In the genomic region with DNA sequence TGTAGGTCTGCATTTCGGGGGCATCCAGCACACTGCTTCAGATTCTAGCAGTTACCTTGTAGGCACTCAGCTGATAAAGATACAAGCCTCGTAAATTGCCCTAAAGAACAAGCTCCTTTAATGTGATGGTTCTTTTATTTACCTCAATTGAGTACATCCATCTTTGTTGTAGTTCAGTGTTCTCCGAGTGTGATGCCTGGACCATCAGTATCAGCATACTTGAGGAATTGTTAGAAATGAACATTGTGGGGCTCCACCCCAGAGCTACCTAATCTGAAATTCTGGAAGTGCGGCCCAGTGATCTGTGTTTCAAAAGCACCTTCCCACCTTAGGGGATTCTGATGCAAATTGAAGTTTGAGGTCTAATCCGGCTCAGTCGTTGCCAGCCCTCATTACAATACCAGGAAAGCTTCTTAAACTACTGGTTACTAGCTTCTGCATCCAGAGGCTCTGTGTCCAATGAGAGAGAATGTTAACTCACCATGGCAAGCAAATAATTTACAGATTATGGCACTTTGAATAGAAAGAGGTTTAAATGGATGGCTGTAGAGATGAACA, we compare ENCODE assay signal across 21 cellular contexts. TPM values are rescaled to one million over a fixed set of nuclear protein-coding genes. Genes with fewer than 3 reads are reported as not detected.
DNase-seq lines count a peak whose midpoint lies in the region; ATAC-seq and TF ChIP-seq lines count a peak whose summit lies in the region.
"Had no signal": no experiment of that assay in that cellular context is flagged by ENCODE, and none has a peak within 500 bp of the region (broad histone marks: within the 10 kb centered on the region; RNA-seq: fewer than 3 reads in every experiment).

No MANE protein-coding gene starts in this region.

- H3K4me1 Mint-ChIP-seq in endodermal cell = peaks cover 31% of the 10 kb centered on the region
- H3K4me1 Mint-ChIP-seq in nephron = peaks cover 52% of the 10 kb centered on the region
- H3K4me1 Mint-ChIP-seq: CD14-positive monocyte; memory B cell; stimulated activated naive B cell treated with anti-CD40 and anti-IgM and Interleukin-4, amounts not matched to agents 10 μg/mL and 1 μg/mL and 100 μg/mL, for 72 hours; T-cell had no signal

- no peak for TF ChIP-seq RAD21 in IMR-90 (IDR thresholded peaks at IDR 0.05; ENCODE audit: low read length)

- no peak for TF ChIP-seq POLR2A in IMR-90 (IDR thresholded peaks at IDR 0.05; ENCODE audit: low read depth, low read length)

- no peak overlapping the region for H2BK15ac ChIP-seq in IMR-90 (ENCODE audit: low read depth, low read length)

- peak overlapping the region; percentile 19; the same call in 1 of the 2 replicates for H3K9ac ChIP-seq in IMR-90 (ENCODE audit: low read depth, low read length)
- no peak overlapping the region for H3K9ac ChIP-seq in endodermal cell (ENCODE audit: extremely low read depth, low read length, poor library complexity, severe bottlenecking)
- H3K9ac ChIP-seq in GM23248 = no peak overlapping the region

- peak overlapping the region; percentile 22; the same call in 1 of the 2 replicates for H3K4ac ChIP-seq in IMR-90 (ENCODE audit: low read depth, low read length)

- peaks cover 73% of the 10 kb centered on the region for H4K20me1 ChIP-seq in IMR-90 (ENCODE audit: insufficient read depth, low read length)
- no peaks in the 10 kb centered on the region for H4K20me1 ChIP-seq in GM23248 (ENCODE audit: insufficient read depth)

- peaks cover 40% of the 10 kb centered on the region for H3F3A ChIP-seq in GM23248 (ENCODE audit: insufficient read depth)

- no peaks in the 10 kb centered on the region for H3K9me3 Mint-ChIP-seq in endodermal cell
- no peaks in the 10 kb centered on the region for H3K9me3 Mint-ChIP-seq in nephron
- H3K9me3 Mint-ChIP-seq: activated T-cell treated with anti-CD3 and anti-CD28 coated beads, Interleukin-2, amount 50 U/mL, for 24 hours; memory B cell; naive B cell; stimulated activated naive B cell treated with anti-CD40 and anti-IgM and Interleukin-4, amounts not matched to agents 10 μg/mL and 1 μg/mL and 100 μg/mL, for 72 hours; T-cell had no signal

- H2AK5ac ChIP-seq in IMR-90 (ENCODE audit: low read depth, low read length) = no peak overlapping the region

- no peak overlapping the region for H3K56ac ChIP-seq in IMR-90 (ENCODE audit: extremely low read depth, insufficient read depth, low read length)

- no peak overlapping the region for H3K4me3 ChIP-seq in IMR-90 (ENCODE audit: insufficient read depth, low read depth, low read length)
- no peak overlapping the region for H3K4me3 ChIP-seq in endodermal cell (ENCODE audit: low read length)
- H3K4me3 ChIP-seq in GM23248 = no peak overlapping the region
- H3K4me3 ChIP-seq: SJSA1 had no signal

- in situ Hi-C loops in IMR-90 (cut with MboI; ENCODE audit: low sequenced_read_pairs) = no loop called here
- in situ Hi-C loops in GM23248 (cut with MboI) = no loop called here

- H2BK5ac ChIP-seq in IMR-90 (ENCODE audit: low read depth, low read length, poor library complexity, severe bottlenecking) = peak overlapping the region; percentile 55

- H3K9me3 ChIP-seq in IMR-90 (ENCODE audit: control insufficient read depth, insufficient read depth, low read length) = no peaks in the 10 kb centered on the region
- no peaks in the 10 kb centered on the region for H3K9me3 ChIP-seq in endodermal cell (ENCODE audit: control insufficient read depth, low read length)
- no peaks in the 10 kb centered on the region for H3K9me3 ChIP-seq in GM23248 (ENCODE audit: low read depth)
- H3K9me3 ChIP-seq: SJSA1 had no signal

- H4K8ac ChIP-seq in IMR-90 (ENCODE audit: low read depth in 2 of 2, low read length in 2 of 2) = no peak overlapping the region

- H4K91ac ChIP-seq in IMR-90 (ENCODE audit: insufficient read depth, low read depth, low read length) = no peak overlapping the region

- peaks cover 100% of the 10 kb centered on the region for H3K79me2 ChIP-seq in GM23248 (ENCODE audit: insufficient read depth)

- 0 out of 2 replicates have a peak overlapping the region, but pooled peaks have one; percentile 3 for H2BK20ac ChIP-seq in IMR-90 (ENCODE audit: low read depth, low read length)

- H3K27me3 Mint-ChIP-seq in endodermal cell (ENCODE audit: insufficient read depth) (no peaks in the 10 kb centered on the region), nephron (ENCODE audit: low read depth) (no peaks in the 10 kb centered on the region)
- H3K27me3 Mint-ChIP-seq: activated T-cell treated with anti-CD3 and anti-CD28 coated beads, Interleukin-2, amount 50 U/mL, for 24 hours; memory B cell; naive B cell; stimulated activated naive B cell treated with anti-CD40 and anti-IgM and Interleukin-4, amounts not matched to agents 10 μg/mL and 1 μg/mL and 100 μg/mL, for 72 hours had no signal

- H3K4me2 ChIP-seq in IMR-90 (ENCODE audit: low read depth, low read length) (no peak overlapping the region), GM23248 (ENCODE audit: unreplicated experiment) (no peak overlapping the region)

- no peak overlapping the region for H2AFZ ChIP-seq in IMR-90 (replicated peaks; ENCODE audit: low read length, poor library complexity)
- no peak overlapping the region for H2AFZ ChIP-seq in GM23248

- BruUV-seq in IMR-90 (replicated peaks; lab: Mats Ljungman, UMichigan) = no TSS peak

- POLR2A ChIA-PET in IMR-90 (lab: Charles Lee; ENCODE audit: unreplicated experiment) = no interaction called here

- peak overlapping the region; percentile 80; the same call in 1 of the 2 replicates for H3K27ac ChIP-seq in IMR-90 (ENCODE audit: insufficient read depth, low read length)
- no peak overlapping the region for H3K27ac ChIP-seq in endodermal cell (ENCODE audit: low read depth, low read length)
- H3K27ac ChIP-seq in GM23248 = no peak overlapping the region
- H3K27ac ChIP-seq: SJSA1 had no signal

- no peak for DNase-seq in IMR-90
- peak; percentile 66 for DNase-seq in endodermal cell
- DNase-seq in GM23248 = no peak
- no peak for DNase-seq in NCI-H2227 (lab: John Stamatoyannopoulos, UW; ENCODE audit: unreplicated experiment)
- no peak for DNase-seq in SIG-M5 (lab: John Stamatoyannopoulos, UW)
- no peak for DNase-seq in Kasumi-1 (lab: John Stamatoyannopoulos, UW)
- DNase-seq: activated CD4-positive, CD25-positive, alpha-beta regulatory T cell treated with anti-CD3 and anti-CD28 coated beads, Interleukin-2, amount 50 U/mL, for 72 hours; activated naive CD4-positive, alpha-beta T cell; activated T-cell treated with anti-CD3 and anti-CD28 coated beads, Interleukin-2, amount 50 U/mL, for 24 hours; cortex of kidney; KBM-7; naive B cell; NCI-H1436 treated with DMSO at 0.1 percent for 48 hours; NCI-H524 treated with DMSO at 0.1 percent for 48 hours; stimulated activated CD4-positive, alpha-beta T cell treated with anti-CD3 and anti-CD28 coated beads, Interleukin-2, amount 100 ng/mL, for 48 hours; stimulated activated naive B cell treated with anti-CD40 and anti-IgM and Interleukin-4, amounts not matched to agents 10 μg/mL and 1 μg/mL and 100 μg/mL, for 72 hours; T-cell had no signal

- no peak for ATAC-seq in IMR-90 (ENCODE audit: low read depth)
- ATAC-seq: stimulated activated naive B cell treated with anti-CD40 and anti-IgM and Interleukin-4, amounts not matched to agents 10 μg/mL and 1 μg/mL and 100 μg/mL, for 72 hours; T-cell had no signal

- H3K4me3 Mint-ChIP-seq in endodermal cell (no peak overlapping the region), nephron (no peak overlapping the region)
- H3K4me3 Mint-ChIP-seq: activated T-cell treated with anti-CD3 and anti-CD28 coated beads, Interleukin-2, amount 50 U/mL, for 24 hours; CD14-positive monocyte; memory B cell; naive B cell; stimulated activated naive B cell treated with anti-CD40 and anti-IgM and Interleukin-4, amounts not matched to agents 10 μg/mL and 1 μg/mL and 100 μg/mL, for 72 hours; T-cell had no signal

- H3K27me3 ChIP-seq in IMR-90 (ENCODE audit: control insufficient read depth, insufficient read depth, low read length) (no peaks in the 10 kb centered on the region), endodermal cell (ENCODE audit: control insufficient read depth, insufficient read depth, low read length, poor library complexity, severe bottlenecking) (no peaks in the 10 kb centered on the region), GM23248 (replicated peaks; ENCODE audit: insufficient read depth) (no peaks in the 10 kb centered on the region)
- H3K27me3 ChIP-seq: SJSA1 had no signal

- CTCF ChIA-PET in IMR-90 (lab: Yijun Ruan, JAX) = no interaction called here

- dilution Hi-C loops in IMR-90 (cut with HindIII; ENCODE audit: low sequenced_read_pairs, unreplicated experiment) = no loop called here

- H3K4me1 ChIP-seq in IMR-90 (ENCODE audit: control insufficient read depth, insufficient read depth, low read length) (peaks cover 26% of the 10 kb centered on the region), endodermal cell (ENCODE audit: control insufficient read depth, insufficient read depth, low read length) (peaks cover 7% of the 10 kb centered on the region), GM23248 (ENCODE audit: insufficient read depth) (peaks cover 28% of the 10 kb centered on the region)

- H3K36me3 Mint-ChIP-seq in endodermal cell (ENCODE audit: low read depth) = peaks cover 20% of the 10 kb centered on the region
- peaks cover 21% of the 10 kb centered on the region for H3K36me3 Mint-ChIP-seq in nephron (ENCODE audit: low read depth)
- H3K36me3 Mint-ChIP-seq: CD14-positive monocyte; memory B cell; stimulated activated naive B cell treated with anti-CD40 and anti-IgM and Interleukin-4, amounts not matched to agents 10 μg/mL and 1 μg/mL and 100 μg/mL, for 72 hours; T-cell had no signal

- TF ChIP-seq CTCF in IMR-90 (conservative IDR thresholded peaks at IDR 0.05; ENCODE audit: low read depth, low read length) = no peak
- TF ChIP-seq CTCF in endodermal cell (conservative IDR thresholded peaks at IDR 0.05) = no peak
- no peak for TF ChIP-seq CTCF in nephron (IDR thresholded peaks at IDR 0.05; ENCODE audit: unreplicated experiment in 3 of 3)

- H3K36me3 ChIP-seq in IMR-90 (ENCODE audit: control insufficient read depth, insufficient read depth, low read length) = peaks cover 20% of the 10 kb centered on the region
- H3K36me3 ChIP-seq in endodermal cell (ENCODE audit: control insufficient read depth, insufficient read depth, low read length) = peaks cover 11% of the 10 kb centered on the region
- 0 out of 2 replicates have a peak, but pooled peaks cover 3% of the 10 kb centered on the region for H3K36me3 ChIP-seq in GM23248 (ENCODE audit: low read depth)
- H3K36me3 ChIP-seq: SJSA1 had no signal

- no peak overlapping the region for H3K14ac ChIP-seq in IMR-90 (replicated peaks; ENCODE audit: low read depth, low read length)

- peaks cover 16% of the 10 kb centered on the region for H3K9me1 ChIP-seq in IMR-90 (ENCODE audit: insufficient read depth, low read length)

- no peak overlapping the region for H3K23ac ChIP-seq in IMR-90 (ENCODE audit: low read depth, low read length)

- H3K9me2 ChIP-seq in GM23248 (ENCODE audit: insufficient read depth) = no peaks in the 10 kb centered on the region

- 0 out of 2 replicates have a peak overlapping the region, but pooled peaks have one; percentile 31 for H3K18ac ChIP-seq in IMR-90 (ENCODE audit: low read depth, low read length)

- peaks cover 19 to 65% of the 10 kb centered on the region in 2 experiments for H3K79me1 ChIP-seq in IMR-90 (ENCODE audit: low read depth in 1 of 2, low read length in 2 of 2)

- no peak overlapping the region for H2BK120ac ChIP-seq in IMR-90 (ENCODE audit: low read depth, low read length)

- H4K5ac ChIP-seq in IMR-90 (ENCODE audit: low read depth, low read length) = peak overlapping the region; percentile 63; the same call in 1 of the 2 replicates

- intact Hi-C loops in IMR-90 (cut with micrococcal nuclease) = no loop called here

- no peak overlapping the region for H2AK9ac ChIP-seq in IMR-90 (replicated peaks; ENCODE audit: low read depth, low read length, poor library complexity)

- peak overlapping the region; percentile 81 for H3K27ac Mint-ChIP-seq in endodermal cell
- peak overlapping the region; percentile 60 to 82 (median 77) for H3K27ac Mint-ChIP-seq in nephron
- H3K27ac Mint-ChIP-seq: activated T-cell treated with anti-CD3 and anti-CD28 coated beads, Interleukin-2, amount 50 U/mL, for 24 hours; CD14-positive monocyte; memory B cell; stimulated activated naive B cell treated with anti-CD40 and anti-IgM and Interleukin-4, amounts not matched to agents 10 μg/mL and 1 μg/mL and 100 μg/mL, for 72 hours; T-cell had no signal

- WGBS in IMR-90 (ENCODE audit: extremely low coverage in 2 of 2, insufficient read length in 1 of 2), 2 experiments = no CpG with 5 or more reads among the region's 6 CpGs
- 52 to 61% methylated on average over 3 to 6 of the region's 6 CpGs for WGBS in endodermal cell (ENCODE audit: insufficient coverage in 1 of 2, insufficient read length in 1 of 2), 2 experiments
- WGBS in GM23248 (ENCODE audit: low coverage in 1 of 2, low lambda C conversion rate in 2 of 2, missing lambda C conversion rate in 2 of 2), 2 experiments = 94 to 95% methylated on average over 6 of the region's 6 CpGs

RNA-seq across cellular contexts. Expression of gene RAI14, which starts 47.7 kb away (rescaled TPM):
- total RNA-seq in IMR-90 (2012; rRNA removed) (267 and 361 TPM in 2 replicates), endodermal cell (10 to 100 TPM; 66.6 to 87.5 TPM)
- polyA plus RNA-seq in IMR-90 (2012; rRNA removed) (191 and 221 TPM in 2 replicates), GM23248 (2016; fragmentation: Nextera tagmentation; extraction: Ambion mirVana) (113 and 116 TPM in 2 replicates)
- polyA plus RNA-seq in IMR-90 (2012; cell fraction: cytosol; rRNA removed) = 68.3 and 80.0 TPM in 2 replicates
- polyA plus RNA-seq in IMR-90 (2012; cell fraction: nucleus; rRNA removed; ENCODE audit: low replicate concordance) = 60.2 and 146 TPM in 2 replicates
- 68.8 TPM for polyA plus RNA-seq in endodermal cell (2013, experiment 1 of 2)
- polyA plus RNA-seq in endodermal cell (2013, experiment 2 of 2) = 63.3 TPM
- total RNA-seq in GM23248 (2014; rRNA removed; shearing (Covaris generic)) = 120 and 124 TPM in 2 replicates
- polyA plus RNA-seq: CD14-positive monocyte had no signal
